ENCODE assay signal across 2 cellular contexts in the genomic region with DNA sequence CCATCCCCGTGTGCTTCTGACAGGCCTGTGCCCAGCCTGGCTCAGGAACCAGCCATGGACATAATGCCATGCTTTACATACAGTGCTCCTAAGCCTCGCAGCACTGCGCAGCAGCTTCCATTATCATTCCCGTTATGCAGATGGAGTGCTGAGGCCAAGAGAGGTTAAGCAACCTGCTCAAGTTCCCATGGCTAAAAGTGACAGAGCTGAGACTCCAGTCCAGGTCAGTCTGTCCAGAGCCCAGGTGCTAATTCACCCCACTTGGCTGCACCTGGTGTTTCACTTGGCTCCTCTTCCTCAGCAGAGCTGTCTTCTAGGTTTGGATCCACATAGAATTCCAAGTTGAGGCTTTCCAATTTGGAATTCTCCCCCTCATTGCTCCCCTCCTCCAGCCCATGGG. TPM values are rescaled to one million over a fixed set of nuclear protein-coding genes. Genes with fewer than 3 reads are reported as not detected.
"Had no signal": no experiment of that assay in that cellular context is flagged by ENCODE, and none has a peak within 500 bp of the region (broad histone marks: within the 10 kb centered on the region; RNA-seq: fewer than 3 reads in every experiment).

No MANE protein-coding gene starts in this region.

RNA-seq across cellular contexts. Expression of gene GOLGA8K, which starts 41.4 kb away (rescaled TPM):
- total RNA-seq: G401, GM12878 had no signal
